26 cellular contexts compared by ENCODE assay signal in genomic region chr10:42973411-42973810, GRCh38.
"Had no signal": no experiment of that assay in that cellular context is flagged by ENCODE, and none has a peak within 500 bp of the region (broad histone marks: within the 10 kb centered on the region; RNA-seq: fewer than 3 reads in every experiment).

No MANE protein-coding gene starts in this region.

- H3K4me3 Mint-ChIP-seq: activated CD4-positive, alpha-beta memory T cell treated with anti-CD3 and anti-CD28 coated beads for 36 hours; activated CD4-positive, alpha-beta T cell treated with anti-CD3 and anti-CD28 coated beads, Interleukin-2, amount 10 ng/mL, durations not matched to agents 7 days and 5 days; activated naive CD8-positive, alpha-beta T cell treated with anti-CD3 and anti-CD28 coated beads, Interleukin-2, amount 50 U/mL, for 24 hours; activated T-cell treated with anti-CD3 and anti-CD28 coated beads, Interleukin-2, amount 50 U/mL, for 72 hours; central memory CD8-positive, alpha-beta T cell; T-helper 1 cell treated with Interleukin-12 subunit alpha and Interleukin-12 subunit beta and Interleukin-4 antibody, amounts not matched to agents 30 μg/mL and 1 μg/mL, for 36 hours; WTC11 had no signal

- H3K4me3 ChIP-seq: ascending aorta, body of pancreas, SJSA1 had no signal

- H3K4me1 Mint-ChIP-seq: activated CD4-positive, alpha-beta T cell treated with anti-CD3 and anti-CD28 coated beads, Interleukin-2, amount 10 ng/mL, durations not matched to agents 7 days and 5 days; activated naive CD8-positive, alpha-beta T cell treated with anti-CD3 and anti-CD28 coated beads, Interleukin-2, amount 50 U/mL, for 24 hours; central memory CD8-positive, alpha-beta T cell had no signal

- H3K36me3 Mint-ChIP-seq: activated CD4-positive, alpha-beta memory T cell treated with anti-CD3 and anti-CD28 coated beads for 36 hours; WTC11 had no signal

- ATAC-seq: activated naive CD8-positive, alpha-beta T cell treated with anti-CD3 and anti-CD28 coated beads, Interleukin-2, amount 50 U/mL, for 24 hours; activated T-cell treated with anti-CD3 and anti-CD28 coated beads, Interleukin-2, amount 50 U/mL, for 72 hours; body of pancreas; Panc1; SK-N-SH treated with all-trans-retinoic acid at 6 μM for 48 hours; WTC11 had no signal

- H3K4me1 ChIP-seq: ascending aorta, body of pancreas, SJSA1 had no signal

- FAIRE-seq: bronchial epithelial cell had no signal

- H3K27me3 Mint-ChIP-seq: activated CD4-positive, alpha-beta memory T cell treated with anti-CD3 and anti-CD28 coated beads for 36 hours; activated CD4-positive, alpha-beta T cell treated with anti-CD3 and anti-CD28 coated beads, Interleukin-2, amount 10 ng/mL, durations not matched to agents 7 days and 5 days; activated naive CD8-positive, alpha-beta T cell treated with anti-CD3 and anti-CD28 coated beads, Interleukin-2, amount 50 U/mL, for 24 hours had no signal

- H3K9me3 Mint-ChIP-seq: activated CD4-positive, alpha-beta memory T cell treated with anti-CD3 and anti-CD28 coated beads for 36 hours; activated CD4-positive, alpha-beta T cell treated with anti-CD3 and anti-CD28 coated beads, Interleukin-2, amount 10 ng/mL, durations not matched to agents 7 days and 5 days; activated naive CD8-positive, alpha-beta T cell treated with anti-CD3 and anti-CD28 coated beads, Interleukin-2, amount 50 U/mL, for 24 hours; activated T-cell treated with anti-CD3 and anti-CD28 coated beads, Interleukin-2, amount 50 U/mL, for 72 hours; central memory CD8-positive, alpha-beta T cell; T-helper 1 cell treated with Interleukin-12 subunit alpha and Interleukin-12 subunit beta and Interleukin-4 antibody, amounts not matched to agents 30 μg/mL and 1 μg/mL, for 36 hours; WTC11 had no signal

- H3K9ac ChIP-seq: KMS-11 had no signal

- H3K36me3 ChIP-seq: ascending aorta, SJSA1 had no signal

- H3K4me2 ChIP-seq: KMS-11 had no signal

- H3K27me3 ChIP-seq: ascending aorta, body of pancreas, SJSA1 had no signal

- H3K27ac ChIP-seq: ascending aorta, body of pancreas, KMS-11, RWPE1, SJSA1 had no signal

- DNase-seq: activated CD4-positive, alpha-beta memory T cell treated with anti-CD3 and anti-CD28 coated beads for 36 hours; activated CD4-positive, alpha-beta T cell treated with anti-CD3 and anti-CD28 coated beads, Interleukin-2, amount 10 ng/mL, durations not matched to agents 7 days and 5 days; activated naive CD4-positive, alpha-beta T cell treated with anti-CD3 and anti-CD28 coated beads, Interleukin-2, amount 50 U/mL, for 16 hours; activated naive CD8-positive, alpha-beta T cell treated with anti-CD3 and anti-CD28 coated beads, Interleukin-2, amount 50 U/mL, for 24 hours; activated T-cell treated with anti-CD3 and anti-CD28 coated beads, Interleukin-2, amount 50 U/mL, for 72 hours; amniotic stem cell; NCI-H1105 treated with DMSO at 0.1 percent for 48 hours; NCI-H1436 treated with DMSO at 0.1 percent for 48 hours; NCI-H187; NCI-H2081; NCI-H510A treated with DMSO at 0.1 percent for 48 hours; NCI-H69; NK-92 treated with Interleukin-12 subunit alpha and Interleukin-12 subunit beta, amount 100 ng/mL, for 24 hours; SHP77; SW 1271 had no signal

- H3K9me3 ChIP-seq: ascending aorta, body of pancreas, SJSA1 had no signal

- H3K27ac Mint-ChIP-seq: activated CD4-positive, alpha-beta memory T cell treated with anti-CD3 and anti-CD28 coated beads for 36 hours; activated CD4-positive, alpha-beta T cell treated with anti-CD3 and anti-CD28 coated beads, Interleukin-2, amount 10 ng/mL, durations not matched to agents 7 days and 5 days; activated naive CD8-positive, alpha-beta T cell treated with anti-CD3 and anti-CD28 coated beads, Interleukin-2, amount 50 U/mL, for 24 hours; activated T-cell treated with anti-CD3 and anti-CD28 coated beads, Interleukin-2, amount 50 U/mL, for 72 hours; T-helper 1 cell treated with Interleukin-12 subunit alpha and Interleukin-12 subunit beta and Interleukin-4 antibody, amounts not matched to agents 30 μg/mL and 1 μg/mL, for 36 hours; WTC11 had no signal
